In genomic region chr10:73209705-73210104, GRCh38 we compare ENCODE assay signal across 17 cellular contexts. TPM values are rescaled to one million over a fixed set of nuclear protein-coding genes. Genes with fewer than 3 reads are reported as not detected.
A peak's percentile ranks its signal among the peaks of the same experiment; 100 is the strongest.
DNase-seq lines count a peak whose midpoint lies in the region; ATAC-seq, FAIRE-seq and TF ChIP-seq lines count a peak whose summit lies in the region.
"Had no signal": no experiment of that assay in that cellular context is flagged by ENCODE, and none has a peak within 500 bp of the region (broad histone marks: within the 10 kb centered on the region; RNA-seq: fewer than 3 reads in every experiment).

No MANE protein-coding gene starts in this region.

- H3K27ac ChIP-seq in dorsolateral prefrontal cortex = peak overlapping the region in 2 of 59 donors; percentile 9

- intact Hi-C loops in dorsolateral prefrontal cortex (cut with DNase I) = no loop called here

- H3K4me3 ChIP-seq in adipocyte (ENCODE audit: low read length) (no peak overlapping the region), fibroblast of mammary gland (ENCODE audit: control insufficient read depth, low read depth, low read length) (no peak overlapping the region), dorsolateral prefrontal cortex (no peak overlapping the region)
- H3K4me3 ChIP-seq: mucosa of descending colon had no signal

- no peaks in the 10 kb centered on the region for H3K9me3 ChIP-seq in adipocyte (ENCODE audit: control insufficient read depth, low read length)
- H3K9me3 ChIP-seq: mucosa of descending colon had no signal

- no peak overlapping the region for H3K27ac Mint-ChIP-seq in effector memory CD8-positive, alpha-beta T cell
- H3K27ac Mint-ChIP-seq: activated CD4-positive, alpha-beta memory T cell treated with anti-CD3 and anti-CD28 coated beads, Interleukin-2, amount 10 ng/mL, durations not matched to agents 7 days and 5 days; activated T-helper 17 cell treated with anti-CD3 and anti-CD28 coated beads, Interleukin-2, amount 50 U/mL, for 72 hours had no signal

- H3K27me3 Mint-ChIP-seq in effector memory CD8-positive, alpha-beta T cell = no peaks in the 10 kb centered on the region
- H3K27me3 Mint-ChIP-seq: activated CD4-positive, alpha-beta memory T cell treated with anti-CD3 and anti-CD28 coated beads, Interleukin-2, amount 10 ng/mL, durations not matched to agents 7 days and 5 days; activated T-helper 17 cell treated with anti-CD3 and anti-CD28 coated beads, Interleukin-2, amount 50 U/mL, for 72 hours had no signal

- TF ChIP-seq CTCF in fibroblast of mammary gland (conservative IDR thresholded peaks at IDR 0.05; ENCODE audit: control insufficient read depth, insufficient read depth, low read depth, low read length) (no peak), dorsolateral prefrontal cortex (IDR thresholded peaks at IDR 0.05 in 54 of 56, conservative IDR thresholded peaks at IDR 0.05 in 2 of 56; ENCODE audit: low read depth in 1 of 56, partially characterized antibody in 56 of 56) (no peak)

- no peaks in the 10 kb centered on the region for H3K9me3 Mint-ChIP-seq in effector memory CD8-positive, alpha-beta T cell
- H3K9me3 Mint-ChIP-seq: activated CD4-positive, alpha-beta memory T cell treated with anti-CD3 and anti-CD28 coated beads, Interleukin-2, amount 10 ng/mL, durations not matched to agents 7 days and 5 days; activated T-helper 17 cell treated with anti-CD3 and anti-CD28 coated beads, Interleukin-2, amount 50 U/mL, for 72 hours had no signal

- H3K4me1 ChIP-seq in adipocyte (ENCODE audit: control insufficient read depth, insufficient read depth, low read length) = peaks cover 10% of the 10 kb centered on the region

- ATAC-seq in effector memory CD8-positive, alpha-beta T cell (replicated peaks) = no peak
- ATAC-seq: activated T-helper 17 cell treated with anti-CD3 and anti-CD28 coated beads, Interleukin-2, amount 50 U/mL, for 72 hours; mucosa of descending colon had no signal

- no peak overlapping the region for H3K4me3 Mint-ChIP-seq in effector memory CD8-positive, alpha-beta T cell
- H3K4me3 Mint-ChIP-seq: activated CD4-positive, alpha-beta memory T cell treated with anti-CD3 and anti-CD28 coated beads, Interleukin-2, amount 10 ng/mL, durations not matched to agents 7 days and 5 days; activated T-helper 17 cell treated with anti-CD3 and anti-CD28 coated beads, Interleukin-2, amount 50 U/mL, for 72 hours had no signal

- FAIRE-seq in H54 (lab: Jason Lieb, UNC) = peak; percentile 88

- no peak overlapping the region for H3K9ac ChIP-seq in adipocyte (ENCODE audit: low read length)

- peaks cover 12% of the 10 kb centered on the region for H3K36me3 Mint-ChIP-seq in effector memory CD8-positive, alpha-beta T cell (ENCODE audit: insufficient read depth)

- H3K36me3 ChIP-seq in adipocyte (ENCODE audit: control insufficient read depth, insufficient read depth, low read length, severe bottlenecking) = peaks cover 7% of the 10 kb centered on the region

- no peak for TF ChIP-seq POLR2A in H54 (IDR thresholded peaks at IDR 0.05; ENCODE audit: low read depth, low read length)

- no peaks in the 10 kb centered on the region for H3K27me3 ChIP-seq in adipocyte (replicated peaks; ENCODE audit: control insufficient read depth, insufficient read depth, low read length)
- no peaks in the 10 kb centered on the region for H3K27me3 ChIP-seq in dorsolateral prefrontal cortex

- H3K4me1 Mint-ChIP-seq in effector memory CD8-positive, alpha-beta T cell (ENCODE audit: low read depth in 2 of 2) = no peaks in the 10 kb centered on the region
- H3K4me1 Mint-ChIP-seq: activated CD4-positive, alpha-beta memory T cell treated with anti-CD3 and anti-CD28 coated beads, Interleukin-2, amount 10 ng/mL, durations not matched to agents 7 days and 5 days had no signal

- DNase-seq in H54 (ENCODE audit: insufficient read length, low spot score) (peak; percentile 22), adipocyte (ENCODE audit: low read depth) (peak; percentile 46), fibroblast of mammary gland (ENCODE audit: low read depth) (peak; percentile 17), pulmonary artery endothelial cell (ENCODE audit: low read depth, low spot score) (peak; percentile 30), germinal center (ENCODE audit: low spot score) (no peak), dorsolateral prefrontal cortex (no peak)
- no peak for DNase-seq in activated CD8-positive, alpha-beta memory T cell treated with anti-CD3 and anti-CD28 coated beads, Interleukin-2, amount 50 U/mL, for 48 hours
- no peak for DNase-seq in effector memory CD8-positive, alpha-beta T cell
- DNase-seq: activated CD4-positive, alpha-beta memory T cell treated with anti-CD3 and anti-CD28 coated beads, Interleukin-2, amount 10 ng/mL, durations not matched to agents 7 days and 5 days; aorta; Caco-2; mucosa of descending colon; NCI-H1694; NCI-H748 treated with DMSO at 0.1 percent for 48 hours; posterior cingulate gyrus; SHP77 had no signal

RNA-seq across cellular contexts. Expression of gene DNAJC9, which starts 37.4 kb away (rescaled TPM):
- total RNA-seq in pulmonary artery endothelial cell = 44.1 and 63.5 TPM in 2 replicates
- total RNA-seq in dorsolateral prefrontal cortex = 10 to 100 TPM; 17.3 to 49.8 (median 28.6) TPM

RNA-seq across cellular contexts. Expression of gene FAM149B1, which starts 41.8 kb away (rescaled TPM):
- 27.4 and 32.2 TPM in 2 replicates for total RNA-seq in pulmonary artery endothelial cell
- 10 to 100 TPM; 21.7 to 41.9 (median 29.3) TPM for total RNA-seq in dorsolateral prefrontal cortex

RNA-seq across cellular contexts. Expression of gene ECD, which starts 41.9 kb away (rescaled TPM):
- total RNA-seq in pulmonary artery endothelial cell (29.9 and 33.3 TPM in 2 replicates), dorsolateral prefrontal cortex (10 to 100 TPM; 25.0 to 44.1 (median 33.4) TPM)

RNA-seq across cellular contexts. Expression of gene MRPS16, which starts 42.7 kb away (rescaled TPM):
- 80.8 and 95.5 TPM in 2 replicates for total RNA-seq in pulmonary artery endothelial cell
- 10 to 100 TPM; 44.5 to 85.9 (median 58.6) TPM for total RNA-seq in dorsolateral prefrontal cortex

Comparison
In these comparisons a context has a peak if more than half of its experiments do, and no peak if none do; other contexts are left out.
1. DNase-seq: peak in H54 (single experiment), adipocyte (single experiment), fibroblast of mammary gland (single experiment) and pulmonary artery endothelial cell (single experiment); none in germinal center (single experiment), activated CD8-positive, alpha-beta memory T cell treated with anti-CD3 and anti-CD28 coated beads, Interleukin-2, amount 50 U/mL, for 48 hours (single experiment), effector memory CD8-positive, alpha-beta T cell (0 of 3) and dorsolateral prefrontal cortex (0 of 10).